ENCODE assay signal across 9 cellular contexts in the genomic region with DNA sequence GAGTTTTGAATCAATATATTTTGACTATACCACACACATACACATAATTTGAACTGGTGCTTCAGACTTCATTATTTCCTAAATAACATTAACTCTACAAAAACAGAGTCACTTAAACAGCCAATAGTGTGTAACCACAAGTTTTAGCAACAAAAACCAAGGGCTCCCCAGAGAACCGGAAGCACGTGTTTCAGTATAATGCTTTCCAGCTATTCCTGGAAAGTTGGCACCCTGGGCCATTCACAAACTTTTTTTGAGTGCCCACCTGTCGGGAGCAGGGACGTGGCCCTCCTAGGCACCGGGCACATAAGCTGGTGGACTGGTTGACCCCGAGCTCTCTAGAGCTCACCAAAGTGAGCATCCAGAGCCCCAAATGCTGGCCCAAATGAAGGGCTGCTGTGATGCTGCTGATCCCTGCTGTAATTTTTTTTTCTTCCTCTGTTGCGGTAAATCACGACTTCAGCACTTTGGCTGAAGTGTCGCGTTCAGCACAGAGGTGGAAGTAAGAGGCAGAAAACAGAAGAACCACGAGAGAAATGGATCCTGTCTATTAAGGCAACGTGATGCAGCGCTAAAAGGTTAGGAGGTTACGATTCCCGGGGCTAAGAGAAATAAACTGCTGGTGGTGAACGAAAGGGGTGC. TPM values are rescaled to one million over a fixed set of nuclear protein-coding genes. Genes with fewer than 3 reads are reported as not detected.
DNase-seq lines count a peak whose midpoint lies in the region; ATAC-seq, FAIRE-seq and TF ChIP-seq lines count a peak whose summit lies in the region.
"Had no signal": no experiment of that assay in that cellular context is flagged by ENCODE, and none has a peak within 500 bp of the region (broad histone marks: within the 10 kb centered on the region; RNA-seq: fewer than 3 reads in every experiment).

No MANE protein-coding gene starts in this region.

- SMC1A ChIA-PET in GM12878 (lab: Charles Lee; ENCODE audit: uncharacterized antibody, unreplicated experiment), result interaction anchor here (0.9 to 1.8 kb wide), 3 partner anchors 10 to 276 kb away, joined by 3 to 4 read pairs (median 3); no protein-coding TSS in a partner anchor

- DNase-seq in CD14-positive monocyte (ENCODE audit: low spot score) (no peak), H9 (no peak), GM12878 (ENCODE audit: low read depth, low spot score) (no peak), mesenteric fat pad (ENCODE audit: low spot score) (no peak), COR-L47 (lab: John Stamatoyannopoulos, UW) (no peak)
- DNase-seq in naive thymus-derived CD4-positive, alpha-beta T cell, result peak in 1 of 9 donors; percentile 4

- no peak overlapping the region for H3K4ac ChIP-seq in H9 (ENCODE audit: low read depth, low read length)

- H3K36me3 Mint-ChIP-seq in CD14-positive monocyte, result peaks cover 10 to 20% of the 10 kb centered on the region in 2 donors
- no peaks in the 10 kb centered on the region; a peak in 2 of 7 replicates for H3K36me3 Mint-ChIP-seq in H9 (ENCODE audit: insufficient read depth in 1 of 3, low read depth in 3 of 3)
- peaks cover 0 to 14% (median 8%) of the 10 kb centered on the region in 5 donors for H3K36me3 Mint-ChIP-seq in naive thymus-derived CD4-positive, alpha-beta T cell

- no peak overlapping the region for H3K23ac ChIP-seq in H9 (ENCODE audit: insufficient read length, low read depth, low read length)

- no peak overlapping the region for H2BK12ac ChIP-seq in H9 (ENCODE audit: insufficient read length, low read depth, low read length)

- H3K18ac ChIP-seq in H9 (ENCODE audit: insufficient read length, low read depth, low read length), result no peak overlapping the region

- ATAC-seq in GM12878, result peak; percentile 23
- ATAC-seq in naive thymus-derived CD4-positive, alpha-beta T cell, result peak; percentile 18
- ATAC-seq in GM18858 (IDR thresholded peaks at IDR 0.05; ENCODE audit: unreplicated experiment), result no peak
- no peak for ATAC-seq in GM21423 (IDR thresholded peaks at IDR 0.05; ENCODE audit: unreplicated experiment)

- no peak overlapping the region for H2BK20ac ChIP-seq in H9 (ENCODE audit: low read depth, low read length, poor library complexity, severe bottlenecking)

- RAD21 ChIA-PET in GM12878 (lab: Charles Lee; ENCODE audit: unreplicated experiment), result no interaction called here

- H3K4me3 ChIP-seq in GM12878, result peak overlapping the region; percentile 67; the same call in 1 of the 2 replicates
- H3K4me3 ChIP-seq in naive thymus-derived CD4-positive, alpha-beta T cell (ENCODE audit: low read length), result peak overlapping the region; percentile 6

- H3K4me2 ChIP-seq in H9 (ENCODE audit: insufficient read depth, insufficient read length, low read length) (peak overlapping the region; percentile 55), GM12878 (ENCODE audit: control insufficient read depth, insufficient read depth) (peak overlapping the region; percentile 98)

- no peak overlapping the region for H4K8ac ChIP-seq in H9 (replicated peaks; ENCODE audit: insufficient read length, low read depth, low read length)

- POLR2A ChIA-PET in GM12878 (lab: Charles Lee), result no interaction called here
- POLR2A ChIA-PET in naive thymus-derived CD4-positive, alpha-beta T cell (lab: Charles Lee), result no interaction called here

- H2BK120ac ChIP-seq in H9 (ENCODE audit: low read depth, low read length, poor library complexity, severe bottlenecking), result no peak overlapping the region

- no peak overlapping the region for H2AK5ac ChIP-seq in H9 (ENCODE audit: insufficient read length, low read length)

- H2BK5ac ChIP-seq in H9 (ENCODE audit: insufficient read length, low read length), result no peak overlapping the region

- H2AFZ ChIP-seq in H9 (ENCODE audit: low read length) (no peak overlapping the region), GM12878 (ENCODE audit: control insufficient read depth, low read depth, low read length) (peak overlapping the region; percentile 37; the same call in 1 of the 2 replicates)

- intact Hi-C loops in CD14-positive monocyte (cut with micrococcal nuclease), result no loop called here
- intact Hi-C loops in GM12878 (cut with micrococcal nuclease; ENCODE audit: unreplicated experiment), result loop anchor here (5.0 to 10.0 kb wide), 2 partner anchors 78 to 336 kb away; no protein-coding TSS in a partner anchor
- intact Hi-C loops in naive thymus-derived CD4-positive, alpha-beta T cell (cut with micrococcal nuclease), result loop anchor here (2.0 to 10.0 kb wide), 4 partner anchors 96 to 578 kb away; partner anchors contain the start of gene PEX7 (in 2 of the 2)

- H3K4me1 Mint-ChIP-seq in CD14-positive monocyte (peaks cover 35% of the 10 kb centered on the region), H9 (peaks cover 6 to 19% of the 10 kb centered on the region in 2 experiments)
- H3K4me1 Mint-ChIP-seq in naive thymus-derived CD4-positive, alpha-beta T cell, result peaks cover 16 to 31% (median 19%) of the 10 kb centered on the region in 7 donors

- TF ChIP-seq RAD21 in GM12878 (IDR thresholded peaks at IDR 0.05; ENCODE audit: insufficient read depth, low read depth, low read length), result no peak

- H3K4me3 Mint-ChIP-seq in CD14-positive monocyte, result peak overlapping the region; percentile 79 to 92
- H3K4me3 Mint-ChIP-seq in H9, result peak overlapping the region; percentile 63 to 82
- H3K4me3 Mint-ChIP-seq in naive thymus-derived CD4-positive, alpha-beta T cell, result peak overlapping the region; percentile 74 to 90 (median 84)

- H3K79me2 ChIP-seq in H9 (ENCODE audit: insufficient read depth, low read length) (no peaks in the 10 kb centered on the region), GM12878 (ENCODE audit: control insufficient read depth, insufficient read depth, low read length) (no peaks in the 10 kb centered on the region)

- no CpG with 5 or more reads among the region's 16 CpGs for WGBS in H9 (ENCODE audit: extremely low coverage, insufficient read length, low lambda C conversion rate)
- WGBS in GM12878 (ENCODE audit: insufficient coverage, insufficient replicate concordance, low lambda C conversion rate, missing lambda C conversion rate), result under 1% methylated on average over 16 of the region's 16 CpGs

- no peak for TF ChIP-seq POLR2A in GM12878 (IDR thresholded peaks at IDR 0.05; ENCODE audit: low read depth, low read length)

- H2BK15ac ChIP-seq in H9 (ENCODE audit: low read depth, low read length), result no peak overlapping the region

- in situ Hi-C loops in GM12878 (cut with MboI), result no loop called here

- H3K79me1 ChIP-seq in H9 (ENCODE audit: insufficient read depth, low read depth, low read length, poor library complexity, severe bottlenecking), result no peaks in the 10 kb centered on the region

- H3K27me3 Mint-ChIP-seq in CD14-positive monocyte (ENCODE audit: low read depth in 3 of 3) (peaks cover 68 to 76% (median 72%) of the 10 kb centered on the region in 3 donors), H9 (ENCODE audit: low read depth) (peaks cover 65% of the 10 kb centered on the region)
- H3K27me3 Mint-ChIP-seq in naive thymus-derived CD4-positive, alpha-beta T cell, result peaks cover 41 to 61% (median 50%) of the 10 kb centered on the region in 5 donors

- no peak overlapping the region for H3K9ac ChIP-seq in H9 (ENCODE audit: extremely low read depth, insufficient read length, low read length)
- H3K9ac ChIP-seq in GM12878 (ENCODE audit: control insufficient read depth, insufficient read depth, low read length), result no peak overlapping the region

- no peaks in the 10 kb centered on the region for H3K9me3 ChIP-seq in H9 (ENCODE audit: control insufficient read depth, low read depth, low read length)
- H3K9me3 ChIP-seq in GM12878 (replicated peaks; ENCODE audit: control insufficient read depth, insufficient read depth, low read length), result no peaks in the 10 kb centered on the region
- H3K9me3 ChIP-seq in naive thymus-derived CD4-positive, alpha-beta T cell (ENCODE audit: control insufficient read depth in 2 of 3, low read length in 3 of 3), result no peaks in the 10 kb centered on the region

- no peak overlapping the region for H3K14ac ChIP-seq in H9 (ENCODE audit: insufficient read depth, low read length)

- no peak overlapping the region for H3K56ac ChIP-seq in H9 (ENCODE audit: insufficient read length, low read depth, low read length)

- no peak overlapping the region for H3T11ph ChIP-seq in H9 (ENCODE audit: low read length)

- peaks cover 26% of the 10 kb centered on the region; the same call in 1 of the 2 replicates for H3K27me3 ChIP-seq in H9 (ENCODE audit: insufficient read depth, low read length)
- H3K27me3 ChIP-seq in GM12878 (replicated peaks in 1 of 2; ENCODE audit: control insufficient read depth in 2 of 2, insufficient read depth in 2 of 2, low read length in 1 of 2), result peaks cover 16 to 28% of the 10 kb centered on the region in 2 experiments
- peaks cover 7 to 14% of the 10 kb centered on the region in 2 donors for H3K27me3 ChIP-seq in naive thymus-derived CD4-positive, alpha-beta T cell (ENCODE audit: control insufficient read depth in 2 of 2, insufficient read depth in 2 of 2, low read length in 2 of 2)

- CTCF ChIA-PET in GM12878 (lab: Yijun Ruan, JAX), result interaction anchor here (0.9 to 1.5 kb wide), 5 partner anchors 11 to 276 kb away, joined by 3 to 6 read pairs (median 3); no protein-coding TSS in a partner anchor
- CTCF ChIA-PET in naive thymus-derived CD4-positive, alpha-beta T cell (lab: Charles Lee), result interaction anchor here (0.7 kb wide), 1 partner anchor 95 kb away, joined by 3 read pairs; no protein-coding TSS in a partner anchor

- no TSS peak for BruUV-seq in GM12878 (replicated peaks; lab: Mats Ljungman, UMichigan)

- no peak overlapping the region for H3K27ac ChIP-seq in H9 (ENCODE audit: insufficient read length, low read depth, low read length)
- H3K27ac ChIP-seq in GM12878 (ENCODE audit: control insufficient read depth, insufficient read depth), result no peak overlapping the region
- no peak overlapping the region for H3K27ac ChIP-seq in naive thymus-derived CD4-positive, alpha-beta T cell (ENCODE audit: low read depth, low read length)

- H4K20me1 ChIP-seq in H9 (ENCODE audit: control insufficient read depth, insufficient read depth, insufficient read length), result no peaks in the 10 kb centered on the region
- H4K20me1 ChIP-seq in GM12878 (ENCODE audit: control insufficient read depth, insufficient read depth), result no peaks in the 10 kb centered on the region

- TF ChIP-seq CTCF in CD14-positive monocyte (IDR thresholded peaks at IDR 0.05) (no peak), H9 (conservative IDR thresholded peaks at IDR 0.05) (no peak), GM12878 (IDR thresholded peaks at IDR 0.05 in 2 of 3, conservative IDR thresholded peaks at IDR 0.05 in 1 of 3; ENCODE audit: control insufficient read depth in 2 of 3, extremely low read depth in 1 of 3, insufficient read depth in 1 of 3, low read depth in 3 of 3, low read length in 3 of 3) (no peak)

- no peak for TF ChIP-seq EP300 in GM12878 (IDR thresholded peaks at IDR 0.05; ENCODE audit: borderline replicate concordance in 1 of 2, control insufficient read depth in 1 of 2, low read depth in 2 of 2, low read length in 2 of 2)

- H3K4me1 ChIP-seq in H9 (ENCODE audit: insufficient read depth, low read length) (peaks cover 2% of the 10 kb centered on the region; the same call in 1 of the 2 replicates), GM12878 (ENCODE audit: control insufficient read depth, insufficient read depth, low read length) (peaks cover 19% of the 10 kb centered on the region)
- H3K4me1 ChIP-seq in naive thymus-derived CD4-positive, alpha-beta T cell (ENCODE audit: control insufficient read depth in 2 of 2, insufficient read depth in 2 of 2, low read length in 2 of 2), result peaks cover 12 to 19% of the 10 kb centered on the region in 2 donors

- no peak overlapping the region for H4K5ac ChIP-seq in H9 (ENCODE audit: insufficient read length, low read depth, low read length)

- H3K36me3 ChIP-seq in GM12878 (ENCODE audit: control insufficient read depth in 2 of 2, insufficient read depth in 2 of 2, low read length in 1 of 2), result no peaks in the 10 kb centered on the region; a peak in 1 of 4 replicates
- no peaks in the 10 kb centered on the region for H3K36me3 ChIP-seq in naive thymus-derived CD4-positive, alpha-beta T cell (ENCODE audit: control insufficient read depth in 2 of 3, insufficient read depth in 3 of 3, low read length in 3 of 3)

- H3K23me2 ChIP-seq in H9 (ENCODE audit: insufficient read length, low read depth, low read length, poor library complexity, severe bottlenecking), result peaks cover 25% of the 10 kb centered on the region

- no peak overlapping the region for H4K91ac ChIP-seq in H9 (ENCODE audit: insufficient read length, low read depth, low read length)

- peaks cover 0 to 17% (median 14%) of the 10 kb centered on the region in 7 donors for H3K9me3 Mint-ChIP-seq in CD14-positive monocyte
- H3K9me3 Mint-ChIP-seq in H9, result no peaks in the 10 kb centered on the region; a peak in 1 of 5 replicates
- no peaks in the 10 kb centered on the region for H3K9me3 Mint-ChIP-seq in naive thymus-derived CD4-positive, alpha-beta T cell

- no peak for FAIRE-seq in GM12878 (lab: Jason Lieb, UNC)

- H3K27ac Mint-ChIP-seq in CD14-positive monocyte (peak overlapping the region in 2 of 7 donors; percentile 38 to 49), H9 (no peak overlapping the region)
- H3K27ac Mint-ChIP-seq in naive thymus-derived CD4-positive, alpha-beta T cell, result peak overlapping the region in 1 of 9 donors; percentile 40

RNA-seq across cellular contexts. Expression of gene SLC35D3, which starts 1.8 kb away (rescaled TPM):
- polyA plus RNA-seq in CD14-positive monocyte (not detected), GM12878 (2011; rRNA removed) (not detected in 2 replicates), GM12878 (2014; fragmentation: Illumina TruSeq; extraction: Trizol) (not detected in 2 replicates), GM12878 (2014; fragmentation: Nextera tagmentation; extraction: Ambion mirVana) (not detected), GM12878 (2014; rRNA removed) (not detected in 2 replicates), GM12878 (2016; fragmentation: Nextera tagmentation; extraction: Ambion mirVana) (not detected)
- total RNA-seq in H9 (2021) (0.17 and 0.57 TPM in 2 replicates), GM12878 (2014; rRNA removed) (not detected in 2 replicates), GM12878 (2014; rRNA removed; fragmentation: Illumina TruSeq; extraction: Trizol) (not detected in 2 replicates), GM12878 (2021) (not detected in 2 replicates), mesenteric fat pad (not detected)
- not detected in 2 replicates for total RNA-seq in GM12878 (2013; cell fraction: nucleolus; rRNA removed)
- not detected for polyA plus RNA-seq in GM12878 (2011; ENCODE audit: low read depth)
- polyA plus RNA-seq in GM12878 (2011; cell fraction: cytosol; rRNA removed), result 0.02 TPM in 1 of 2 replicates, not detected in the other
- not detected in 2 replicates for polyA plus RNA-seq in GM12878 (2011; cell fraction: nucleus; rRNA removed)
- polyA plus RNA-seq in GM12878 (2012), result not detected in 2 replicates
- polyA minus RNA-seq in GM12878 (2011; rRNA and poly(A)+ RNA removed), result not detected in 2 replicates
- polyA minus RNA-seq in GM12878 (2011; cell fraction: cytosol; rRNA and poly(A)+ RNA removed), result not detected in 2 replicates
- 0.19 TPM in 1 of 2 replicates, not detected in the other for polyA minus RNA-seq in GM12878 (2011; cell fraction: nucleus; rRNA and poly(A)+ RNA removed)
- under 1 TPM in 1 of 5 experiments, not detected in 4; 0.16 TPM for total RNA-seq in naive thymus-derived CD4-positive, alpha-beta T cell
- not detected for polyA plus RNA-seq in naive thymus-derived CD4-positive, alpha-beta T cell
- total RNA-seq: T-helper 1 cell treated with Interleukin-12 subunit alpha and Interleukin-12 subunit beta and Interleukin-4 antibody, amounts not matched to agents 30 ng/mL and 1 ng/mL, for 36 hours had no signal

Comparison
In these comparisons a context has a peak if more than half of its experiments do, and no peak if none do; other contexts are left out.
1. ATAC-seq: peak in GM12878 (single experiment) and naive thymus-derived CD4-positive, alpha-beta T cell (single experiment); none in GM18858 (single experiment) and GM21423 (single experiment).
2. intact Hi-C loops: an anchor here in GM12878 (5.0 to 10.0 kb wide) and naive thymus-derived CD4-positive, alpha-beta T cell (2.0 to 10.0 kb wide); none called in CD14-positive monocyte.
3. Peak in every context shown above with its lines, with median percentiles within 50 percentile points of each other: H3K4me3 Mint-ChIP-seq.